In genomic region chr7:150801242-150801945, GRCh38 we compare ENCODE assay signal across 2 cellular contexts.
TF ChIP-seq lines count a peak whose summit lies in the region.

No MANE protein-coding gene starts in this region.

TF ChIP-seq in IMR-90, 13 proteins besides CTCF, POLR2A, EP300 and RAD21:
- TF ChIP-seq CHD1 (IDR thresholded peaks at IDR 0.05; ENCODE audit: low read depth, low read length) (no peak), SMC3 (IDR thresholded peaks at IDR 0.05; ENCODE audit: low read depth, low read length) (no peak), BHLHE40 (IDR thresholded peaks at IDR 0.05; ENCODE audit: low read depth, low read length) (no peak), RFX5 (IDR thresholded peaks at IDR 0.05; ENCODE audit: low read depth, low read length) (no peak), RCOR1 (IDR thresholded peaks at IDR 0.05; ENCODE audit: insufficient replicate concordance, low read length) (no peak), MXI1 (IDR thresholded peaks at IDR 0.05; ENCODE audit: borderline replicate concordance, low read depth, low read length) (no peak), ELK1 (IDR thresholded peaks at IDR 0.05; ENCODE audit: borderline replicate concordance, low read depth, low read length) (no peak), MAFK (IDR thresholded peaks at IDR 0.05; ENCODE audit: low read depth, low read length) (no peak), NFE2L2 (IDR thresholded peaks at IDR 0.05; ENCODE audit: low read depth, low read length) (no peak), CEBPB (IDR thresholded peaks at IDR 0.05; ENCODE audit: low read depth, low read length) (no peak), MAZ (IDR thresholded peaks at IDR 0.05; ENCODE audit: borderline replicate concordance, low read depth, low read length) (no peak), USF2 (IDR thresholded peaks at IDR 0.05; ENCODE audit: low read depth, low read length) (no peak), FOS (IDR thresholded peaks at IDR 0.05; ENCODE audit: low read depth, low read length) (no peak)

TF ChIP-seq in HepG2, 621 proteins besides CTCF, POLR2A, EP300 and RAD21:
- no peak for TF ChIP-seq ZSCAN22 (CRISPR knock-in tag; IDR thresholded peaks at IDR 0.05)
- no peak for TF ChIP-seq MXD3 (CRISPR knock-in tag; IDR thresholded peaks at IDR 0.05)
- TF ChIP-seq FOXP4 (CRISPR knock-in tag; IDR thresholded peaks at IDR 0.05), result no peak
- TF ChIP-seq DBP (CRISPR knock-in tag; IDR thresholded peaks at IDR 0.05; ENCODE audit: not compliant biosample characterization), result no peak
- no peak for TF ChIP-seq RBFOX2 (IDR thresholded peaks at IDR 0.05; ENCODE audit: low read depth, low read length)
- no peak for TF ChIP-seq IKZF5 (CRISPR knock-in tag; IDR thresholded peaks at IDR 0.05)
- TF ChIP-seq HHEX (CRISPR knock-in tag; IDR thresholded peaks at IDR 0.05), result no peak
- no peak for TF ChIP-seq KDM5B (CRISPR knock-in tag; IDR thresholded peaks at IDR 0.05; ENCODE audit: borderline replicate concordance)
- no peak for TF ChIP-seq HINFP (CRISPR knock-in tag; IDR thresholded peaks at IDR 0.05; ENCODE audit: low read depth)
- no peak for TF ChIP-seq PTBP1 (IDR thresholded peaks at IDR 0.05; ENCODE audit: low read depth, low read length, poor library complexity, severe bottlenecking)
- TF ChIP-seq REL (CRISPR knock-in tag; conservative IDR thresholded peaks at IDR 0.05), result no peak
- no peak for TF ChIP-seq CBX2 (IDR thresholded peaks at IDR 0.05; ENCODE audit: low read depth, low read length)
- no peak for TF ChIP-seq CBX2 (CRISPR knock-in tag; IDR thresholded peaks at IDR 0.05; ENCODE audit: low read depth)
TF ChIP-seq in HepG2: peak in this region for 0.
